Comparison of ENCODE assay signal across 18 cellular contexts in genomic region chr1:162681127-162681435, GRCh38. TPM values are rescaled to one million over a fixed set of nuclear protein-coding genes. Genes with fewer than 3 reads are reported as not detected.
DNase-seq lines count a peak whose midpoint lies in the region; ATAC-seq and TF ChIP-seq lines count a peak whose summit lies in the region.
"Had no signal": no experiment of that assay in that cellular context is flagged by ENCODE, and none has a peak within 500 bp of the region (broad histone marks: within the 10 kb centered on the region; RNA-seq: fewer than 3 reads in every experiment).

No MANE protein-coding gene starts in this region.

- intact Hi-C loops in IMR-90 (cut with micrococcal nuclease) = no loop called here

- H3K79me1 ChIP-seq in IMR-90 (ENCODE audit: low read depth in 1 of 2, low read length in 2 of 2) = peaks cover 39 to 77% of the 10 kb centered on the region in 2 experiments

- peaks cover 12% of the 10 kb centered on the region for H3K4me1 ChIP-seq in IMR-90 (ENCODE audit: control insufficient read depth, insufficient read depth, low read length)
- peaks cover 7 to 50% of the 10 kb centered on the region in 2 donors for H3K4me1 ChIP-seq in muscle layer of duodenum (ENCODE audit: control insufficient read depth in 1 of 2, insufficient read depth in 2 of 2, low read length in 2 of 2)
- peaks cover 2 to 58% (median 47%) of the 10 kb centered on the region in 5 donors for H3K4me1 ChIP-seq in subcutaneous abdominal adipose tissue (ENCODE audit: control insufficient read depth in 5 of 5, insufficient read depth in 5 of 5, low read length in 5 of 5)

- TF ChIP-seq POLR2A in IMR-90 (IDR thresholded peaks at IDR 0.05; ENCODE audit: low read depth, low read length) = no peak

- H2BK20ac ChIP-seq in IMR-90 (ENCODE audit: low read depth, low read length) = 0 out of 2 replicates have a peak overlapping the region, but pooled peaks have one; percentile 24

- H3K27me3 ChIP-seq in IMR-90 (ENCODE audit: control insufficient read depth, insufficient read depth, low read length) = no peaks in the 10 kb centered on the region
- no peaks in the 10 kb centered on the region for H3K27me3 ChIP-seq in muscle layer of duodenum (ENCODE audit: low read depth, low read length)
- no peaks in the 10 kb centered on the region for H3K27me3 ChIP-seq in subcutaneous abdominal adipose tissue (ENCODE audit: control insufficient read depth in 5 of 5, insufficient read depth in 4 of 5, low read length in 5 of 5)
- H3K27me3 ChIP-seq: uterus had no signal

- no CpG with 5 or more reads among the region's 2 CpGs for WGBS in IMR-90 (ENCODE audit: extremely low coverage in 2 of 2, insufficient read length in 1 of 2), 2 experiments

- no peak for TF ChIP-seq RAD21 in IMR-90 (IDR thresholded peaks at IDR 0.05; ENCODE audit: low read length)

- no TSS peak for BruUV-seq in IMR-90 (replicated peaks; lab: Mats Ljungman, UMichigan)

- H3K14ac ChIP-seq in IMR-90 (replicated peaks; ENCODE audit: low read depth, low read length) = no peak overlapping the region

- no peak overlapping the region for H2AK9ac ChIP-seq in IMR-90 (replicated peaks; ENCODE audit: low read depth, low read length, poor library complexity)

- ATAC-seq in IMR-90 (ENCODE audit: low read depth) (no peak), GM18873 (IDR thresholded peaks at IDR 0.05; ENCODE audit: low FRiP score, unreplicated experiment) (no peak), HG03039 (IDR thresholded peaks at IDR 0.05; ENCODE audit: unreplicated experiment) (no peak)
- ATAC-seq: left colon had no signal

- DNase-seq in IMR-90 (no peak), coronary artery (ENCODE audit: low spot score) (no peak), GM10248 (ENCODE audit: extremely low spot score) (no peak)
- DNase-seq: activated CD4-positive, alpha-beta T cell treated with anti-CD3 and anti-CD28 coated beads, Interleukin-2, amount 10 ng/mL, durations not matched to agents 7 days and 5 days; activated naive CD8-positive, alpha-beta T cell treated with anti-CD3 and anti-CD28 coated beads, Interleukin-2, amount 10 ng/mL, durations not matched to agents 7 days and 5 days; H9; left colon; MM.1S; NCI-H1436 treated with DMSO at 0.1 percent for 48 hours; NCI-H2171; NCI-H526; nucleus accumbens; stimulated activated CD4-positive, alpha-beta T cell treated with anti-CD3 and anti-CD28 coated beads, Interleukin-15, amount 100 ng/mL, for 24 hours; uterus had no signal

- H3K56ac ChIP-seq in IMR-90 (ENCODE audit: extremely low read depth, insufficient read depth, low read length) = no peak overlapping the region

- H4K20me1 ChIP-seq in IMR-90 (ENCODE audit: insufficient read depth, low read length) = peaks cover 62% of the 10 kb centered on the region

- no peak overlapping the region for H3K4me3 ChIP-seq in IMR-90 (ENCODE audit: insufficient read depth, low read depth, low read length)
- H3K4me3 ChIP-seq in coronary artery = no peak overlapping the region
- H3K4me3 ChIP-seq in muscle layer of duodenum (ENCODE audit: low read depth in 1 of 2, low read length in 2 of 2) = no peak overlapping the region
- H3K4me3 ChIP-seq in subcutaneous abdominal adipose tissue (ENCODE audit: low read depth in 1 of 5, low read length in 5 of 5) = no peak overlapping the region
- H3K4me3 ChIP-seq: uterus had no signal

- H3K9me3 ChIP-seq in IMR-90 (ENCODE audit: control insufficient read depth, insufficient read depth, low read length) (peaks cover 2% of the 10 kb centered on the region; the same call in 1 of the 2 replicates), muscle layer of duodenum (ENCODE audit: control insufficient read depth in 1 of 2, low read length in 2 of 2) (no peaks in the 10 kb centered on the region), subcutaneous abdominal adipose tissue (ENCODE audit: control insufficient read depth in 5 of 5, low read length in 5 of 5) (no peaks in the 10 kb centered on the region)
- H3K9me3 ChIP-seq: uterus had no signal

- H3K9me1 ChIP-seq in IMR-90 (ENCODE audit: insufficient read depth, low read length) = peaks cover 10% of the 10 kb centered on the region

- H2BK15ac ChIP-seq in IMR-90 (ENCODE audit: low read depth, low read length) = 0 out of 3 replicates have a peak overlapping the region, but pooled peaks have one; percentile 3

- in situ Hi-C loops in IMR-90 (cut with MboI; ENCODE audit: low sequenced_read_pairs) = no loop called here

- H2BK120ac ChIP-seq in IMR-90 (ENCODE audit: low read depth, low read length) = peak overlapping the region; percentile 41; the same call in 1 of the 2 replicates

- dilution Hi-C loops in IMR-90 (cut with HindIII; ENCODE audit: low sequenced_read_pairs, unreplicated experiment) = no loop called here

- H3K4ac ChIP-seq in IMR-90 (ENCODE audit: low read depth, low read length) = peak overlapping the region; percentile 33; the same call in 1 of the 2 replicates

- peak overlapping the region; percentile 23; the same call in 1 of the 2 replicates for H4K5ac ChIP-seq in IMR-90 (ENCODE audit: low read depth, low read length)

- POLR2A ChIA-PET in IMR-90 (lab: Charles Lee; ENCODE audit: unreplicated experiment) (no interaction called here), GM10248 (lab: Yijun Ruan, JAX) (no interaction called here)

- H3K36me3 ChIP-seq in IMR-90 (ENCODE audit: control insufficient read depth, insufficient read depth, low read length) (peaks cover 7% of the 10 kb centered on the region), muscle layer of duodenum (ENCODE audit: control insufficient read depth in 1 of 2, insufficient read depth in 2 of 2, low read length in 2 of 2) (no peaks in the 10 kb centered on the region), subcutaneous abdominal adipose tissue (ENCODE audit: control insufficient read depth in 5 of 5, insufficient read depth in 5 of 5, low read length in 5 of 5) (no peaks in the 10 kb centered on the region)
- H3K36me3 ChIP-seq: uterus had no signal

- no peak overlapping the region for H3K4me2 ChIP-seq in IMR-90 (ENCODE audit: low read depth, low read length)

- no peak overlapping the region for H4K91ac ChIP-seq in IMR-90 (ENCODE audit: insufficient read depth, low read depth, low read length)

- no peak overlapping the region for H2AFZ ChIP-seq in IMR-90 (replicated peaks; ENCODE audit: low read length, poor library complexity)

- peak overlapping the region; percentile 13; the same call in 1 of the 2 replicates for H3K23ac ChIP-seq in IMR-90 (ENCODE audit: low read depth, low read length)

- H3K9ac ChIP-seq in IMR-90 (ENCODE audit: low read depth, low read length) (no peak overlapping the region), subcutaneous abdominal adipose tissue (ENCODE audit: low read length in 5 of 5) (peak overlapping the region in 1 of 5 donors; percentile 79)

- CTCF ChIA-PET in IMR-90 (lab: Yijun Ruan, JAX) (interaction anchor here (0.6 kb wide), 1 partner anchor 61 kb away, joined by 3 read pairs; no protein-coding TSS in a partner anchor), GM10248 (lab: Yijun Ruan, JAX) (interaction anchor here (1.3 to 5.4 kb wide), 5 partner anchors 10 to 38 kb away, joined by 4 to 25 read pairs (median 4); no protein-coding TSS in a partner anchor)

- H4K8ac ChIP-seq in IMR-90 (ENCODE audit: low read depth in 2 of 2, low read length in 2 of 2) = no peak overlapping the region

- H2AK5ac ChIP-seq in IMR-90 (ENCODE audit: low read depth, low read length) = no peak overlapping the region; the same call in 1 of the 2 replicates

- H3K18ac ChIP-seq in IMR-90 (ENCODE audit: low read depth, low read length) = no peak overlapping the region

- no peak for TF ChIP-seq CTCF in IMR-90 (conservative IDR thresholded peaks at IDR 0.05; ENCODE audit: low read depth, low read length)
- no peak for TF ChIP-seq CTCF in coronary artery (IDR thresholded peaks at IDR 0.05)
- no peak for TF ChIP-seq CTCF in GM10248 (IDR thresholded peaks at IDR 0.05; ENCODE audit: control extremely low read depth, extremely low read depth, low read depth, missing control alignments)

- H3K27ac ChIP-seq in IMR-90 (ENCODE audit: insufficient read depth, low read length) = no peak overlapping the region
- H3K27ac ChIP-seq in coronary artery = peak overlapping the region; percentile 32 to 66
- H3K27ac ChIP-seq in muscle layer of duodenum (ENCODE audit: low read length) = peak overlapping the region; percentile 72
- H3K27ac ChIP-seq in subcutaneous abdominal adipose tissue (ENCODE audit: low read depth, low read length) = peak overlapping the region; percentile 93

- H2BK5ac ChIP-seq in IMR-90 (ENCODE audit: low read depth, low read length, poor library complexity, severe bottlenecking) = no peak overlapping the region

TF ChIP-seq in IMR-90, 13 proteins besides CTCF, POLR2A, EP300 and RAD21:
- no peak for TF ChIP-seq NFE2L2 (IDR thresholded peaks at IDR 0.05; ENCODE audit: low read depth, low read length)
- no peak for TF ChIP-seq USF2 (IDR thresholded peaks at IDR 0.05; ENCODE audit: low read depth, low read length)
- 0 out of 2 replicates have a peak, but pooled peaks have one; percentile 4 for TF ChIP-seq CEBPB (IDR thresholded peaks at IDR 0.05; ENCODE audit: low read depth, low read length)

RNA-seq across cellular contexts. Expression of gene DDR2, which starts 48.8 kb away (rescaled TPM):
- total RNA-seq in IMR-90 (2012; rRNA removed) = 194 and 245 TPM in 2 replicates
- 64.3 and 66.1 TPM in 2 replicates for polyA plus RNA-seq in IMR-90 (2012; rRNA removed)
- 30.4 and 36.7 TPM in 2 replicates for polyA plus RNA-seq in IMR-90 (2012; cell fraction: cytosol; rRNA removed)
- polyA plus RNA-seq in IMR-90 (2012; cell fraction: nucleus; rRNA removed; ENCODE audit: low replicate concordance) = 28.4 and 79.2 TPM in 2 replicates
